In the genomic region with DNA sequence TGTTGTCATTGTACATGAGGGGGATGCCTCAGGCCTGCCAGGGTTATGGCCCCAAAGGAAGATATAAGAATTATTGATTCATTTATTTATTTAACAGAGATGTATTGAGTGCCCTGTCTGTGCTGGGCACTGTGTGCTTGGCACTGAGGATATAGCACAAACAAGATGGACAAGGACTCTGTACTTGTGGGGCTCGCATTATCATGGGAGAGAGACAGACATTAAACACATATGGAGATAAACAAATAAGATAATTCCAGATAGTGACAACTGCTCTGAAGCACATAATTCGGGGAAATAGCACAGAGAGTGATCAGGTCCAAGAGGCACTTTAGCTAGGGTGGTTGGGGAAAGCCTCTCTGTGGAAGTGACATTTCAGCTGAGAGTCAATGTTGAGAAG, we compare ENCODE assay signal across 18 cellular contexts.
A peak's percentile ranks its signal among the peaks of the same experiment; 100 is the strongest.
DNase-seq lines count a peak whose midpoint lies in the region; ATAC-seq and TF ChIP-seq lines count a peak whose summit lies in the region.
"Had no signal": no experiment of that assay in that cellular context is flagged by ENCODE, and none has a peak within 500 bp of the region (broad histone marks: within the 10 kb centered on the region; RNA-seq: fewer than 3 reads in every experiment).

No MANE protein-coding gene starts in this region.

- intact Hi-C loops in right cardiac atrium (cut with DNase I), result no loop called here

- H3K27ac ChIP-seq in epithelial cell of prostate, result peak overlapping the region; percentile 65
- H3K27ac ChIP-seq in right cardiac atrium (ENCODE audit: low read length), result no peak overlapping the region
- H3K27ac ChIP-seq: HL-60 had no signal

- peaks cover 0 to 19% of the 10 kb centered on the region in 2 donors for H3K9me3 Mint-ChIP-seq in activated naive CD4-positive, alpha-beta T cell treated with anti-CD3 and anti-CD28 coated beads, Interleukin-2, amount 50 U/mL, for 72 hours
- H3K9me3 Mint-ChIP-seq: H9 had no signal

- peak overlapping the region; percentile 19 to 82 for H3K27ac Mint-ChIP-seq in activated naive CD4-positive, alpha-beta T cell treated with anti-CD3 and anti-CD28 coated beads, Interleukin-2, amount 50 U/mL, for 72 hours
- H3K27ac Mint-ChIP-seq: B cell had no signal

- H3K36me3 Mint-ChIP-seq in activated naive CD4-positive, alpha-beta T cell treated with anti-CD3 and anti-CD28 coated beads, Interleukin-2, amount 50 U/mL, for 72 hours, result peaks cover 0 to 16% of the 10 kb centered on the region in 2 donors
- H3K36me3 Mint-ChIP-seq: CD4-positive, CD25-positive, alpha-beta regulatory T cell had no signal

- no peak overlapping the region for H3K4me3 ChIP-seq in right cardiac atrium (ENCODE audit: low read length)
- H3K4me3 ChIP-seq: K562 had no signal

- H3K4me1 ChIP-seq in right cardiac atrium (ENCODE audit: control insufficient read depth, insufficient read depth, low read length), result no peaks in the 10 kb centered on the region

- H3K9me3 ChIP-seq in right cardiac atrium (ENCODE audit: control insufficient read depth, low read length), result no peaks in the 10 kb centered on the region

- ATAC-seq in activated naive CD4-positive, alpha-beta T cell treated with anti-CD3 and anti-CD28 coated beads, Interleukin-2, amount 50 U/mL, for 72 hours, result no peak
- ATAC-seq in SK-N-SH treated with all-trans-retinoic acid at 6 μM for 48 hours, result peak; percentile 6; the same call in 1 of the 3 replicates
- no peak for ATAC-seq in right cardiac atrium
- ATAC-seq in HG02623 (IDR thresholded peaks at IDR 0.05; ENCODE audit: unreplicated experiment), result no peak
- ATAC-seq: K562 had no signal

- WGBS in right cardiac atrium, result 87% methylated on average over 2 of the region's 2 CpGs

- DNase-seq in activated naive CD4-positive, alpha-beta T cell treated with anti-CD3 and anti-CD28 coated beads, Interleukin-2, amount 50 U/mL, for 72 hours (ENCODE audit: low spot score in 2 of 2), result no peak
- no peak for DNase-seq in activated naive CD4-positive, alpha-beta T cell treated with anti-CD3 and anti-CD28 coated beads, Interleukin-2, amount 50 U/mL, for 16 hours
- DNase-seq in epithelial cell of prostate (ENCODE audit: low read depth, low spot score) (no peak), right cardiac atrium (no peak), COLO829 (ENCODE audit: low spot score) (no peak)
- DNase-seq: CD4-positive, CD25-positive, alpha-beta regulatory T cell; H9; NCI-H187; NCI-H226; NCI-H526; NK-92 treated with Interleukin-12 subunit alpha and Interleukin-12 subunit beta, amount 100 ng/mL, for 24 hours; OCI-M1; SIG-M5 had no signal

- H3K27me3 ChIP-seq in right cardiac atrium (ENCODE audit: control insufficient read depth, insufficient read depth), result no peaks in the 10 kb centered on the region

TF ChIP-seq in SK-N-SH treated with all-trans-retinoic acid at 6 μM for 48 hours, 23 proteins besides CTCF, POLR2A, EP300 and RAD21:
- TF ChIP-seq CSDC2 (CRISPR knock-in tag; IDR thresholded peaks at IDR 0.05) (no peak), ZC3H10 (CRISPR knock-in tag; IDR thresholded peaks at IDR 0.05) (no peak), OSR1 (CRISPR knock-in tag; IDR thresholded peaks at IDR 0.05) (no peak), TSHZ2 (CRISPR knock-in tag; IDR thresholded peaks at IDR 0.05) (no peak), BACH2 (CRISPR knock-in tag; IDR thresholded peaks at IDR 0.05; ENCODE audit: borderline replicate concordance) (no peak), PATZ1 (CRISPR knock-in tag; IDR thresholded peaks at IDR 0.05; ENCODE audit: borderline replicate concordance) (no peak), ZNF565 (CRISPR knock-in tag; conservative IDR thresholded peaks at IDR 0.05; ENCODE audit: low read depth) (no peak), POU6F1 (CRISPR knock-in tag; IDR thresholded peaks at IDR 0.05; ENCODE audit: borderline replicate concordance, low read depth) (no peak), ZFP30 (CRISPR knock-in tag; IDR thresholded peaks at IDR 0.05) (no peak)
- TF ChIP-seq, protein P1, sequence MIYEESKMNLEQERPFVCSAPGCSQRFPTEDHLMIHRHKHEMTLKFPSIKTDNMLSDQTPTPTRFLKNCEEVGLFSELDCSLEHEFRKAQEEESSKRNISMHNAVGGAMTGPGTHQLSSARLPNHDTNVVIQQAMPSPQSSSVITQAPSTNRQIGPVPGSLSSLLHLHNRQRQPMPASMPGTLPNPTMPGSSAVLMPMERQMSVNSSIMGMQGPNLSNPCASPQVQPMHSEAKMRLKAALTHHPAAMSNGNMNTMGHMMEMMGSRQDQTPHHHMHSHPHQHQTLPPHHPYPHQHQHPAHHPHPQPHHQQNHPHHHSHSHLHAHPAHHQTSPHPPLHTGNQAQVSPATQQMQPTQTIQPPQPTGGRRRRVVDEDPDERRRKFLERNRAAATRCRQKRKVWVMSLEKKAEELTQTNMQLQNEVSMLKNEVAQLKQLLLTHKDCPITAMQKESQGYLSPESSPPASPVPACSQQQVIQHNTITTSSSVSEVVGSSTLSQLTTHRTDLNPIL (CRISPR knock-in tag; IDR thresholded peaks at IDR 0.05; ENCODE audit: low read depth), result no peak
